1 cellular context compared by ENCODE assay signal in genomic region chr3:159416854-159417253, GRCh38.
TF ChIP-seq lines count a peak whose summit lies in the region.

No MANE protein-coding gene starts in this region.

TF ChIP-seq in HepG2, 621 proteins besides CTCF, POLR2A, EP300 and RAD21 (continued from another document):
- TF ChIP-seq, protein P1, sequence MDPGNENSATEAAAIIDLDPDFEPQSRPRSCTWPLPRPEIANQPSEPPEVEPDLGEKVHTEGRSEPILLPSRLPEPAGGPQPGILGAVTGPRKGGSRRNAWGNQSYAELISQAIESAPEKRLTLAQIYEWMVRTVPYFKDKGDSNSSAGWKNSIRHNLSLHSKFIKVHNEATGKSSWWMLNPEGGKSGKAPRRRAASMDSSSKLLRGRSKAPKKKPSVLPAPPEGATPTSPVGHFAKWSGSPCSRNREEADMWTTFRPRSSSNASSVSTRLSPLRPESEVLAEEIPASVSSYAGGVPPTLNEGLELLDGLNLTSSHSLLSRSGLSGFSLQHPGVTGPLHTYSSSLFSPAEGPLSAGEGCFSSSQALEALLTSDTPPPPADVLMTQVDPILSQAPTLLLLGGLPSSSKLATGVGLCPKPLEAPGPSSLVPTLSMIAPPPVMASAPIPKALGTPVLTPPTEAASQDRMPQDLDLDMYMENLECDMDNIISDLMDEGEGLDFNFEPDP (CRISPR knock-in tag; conservative IDR thresholded peaks at IDR 0.05) = no peak
- TF ChIP-seq HNF4G (IDR thresholded peaks at IDR 0.05; ENCODE audit: borderline replicate concordance, low read depth, low read length) (no peak), HNF4G (CRISPR knock-in tag; IDR thresholded peaks at IDR 0.05; ENCODE audit: borderline replicate concordance, low read depth) (no peak), ZNF205 (CRISPR knock-in tag; IDR thresholded peaks at IDR 0.05) (no peak)
